10 cellular contexts compared by ENCODE assay signal in genomic region chr12:112664569-112664968, GRCh38.
DNase-seq lines count a peak whose midpoint lies in the region; ATAC-seq and TF ChIP-seq lines count a peak whose summit lies in the region.
"Had no signal": no experiment of that assay in that cellular context is flagged by ENCODE, and none has a peak within 500 bp of the region (broad histone marks: within the 10 kb centered on the region; RNA-seq: fewer than 3 reads in every experiment).

No MANE protein-coding gene starts in this region.

- TF ChIP-seq POLR2A in vagina (IDR thresholded peaks at IDR 0.05) = no peak

- no peaks in the 10 kb centered on the region for H3K4me1 ChIP-seq in Karpas-422 (ENCODE audit: low read length)
- H3K4me1 ChIP-seq in adipocyte (ENCODE audit: control insufficient read depth, insufficient read depth, low read length) = no peaks in the 10 kb centered on the region
- no peaks in the 10 kb centered on the region for H3K4me1 ChIP-seq in heart right ventricle
- no peaks in the 10 kb centered on the region for H3K4me1 ChIP-seq in vagina

- TF ChIP-seq CTCF in heart right ventricle (IDR thresholded peaks at IDR 0.05) = no peak
- TF ChIP-seq CTCF in vagina (IDR thresholded peaks at IDR 0.05) = no peak

- H3K9me3 ChIP-seq in Karpas-422 (ENCODE audit: low read length) (no peaks in the 10 kb centered on the region), adipocyte (ENCODE audit: control insufficient read depth, low read length) (no peaks in the 10 kb centered on the region), heart right ventricle (no peaks in the 10 kb centered on the region), vagina (no peaks in the 10 kb centered on the region)

- H3K9ac ChIP-seq in Karpas-422 (ENCODE audit: low read length) (no peak overlapping the region), adipocyte (ENCODE audit: low read length) (no peak overlapping the region)

- no peaks in the 10 kb centered on the region for H3K79me2 ChIP-seq in Karpas-422 (ENCODE audit: low read length)

- ATAC-seq in heart right ventricle = no peak

- H3K9me2 ChIP-seq in Karpas-422 (replicated peaks; ENCODE audit: insufficient read depth, low read length) = no peaks in the 10 kb centered on the region

- H3K36me3 ChIP-seq in Karpas-422 (ENCODE audit: insufficient read depth, low read length) (no peaks in the 10 kb centered on the region), adipocyte (ENCODE audit: control insufficient read depth, insufficient read depth, low read length, severe bottlenecking) (no peaks in the 10 kb centered on the region), heart right ventricle (no peaks in the 10 kb centered on the region), vagina (no peaks in the 10 kb centered on the region)

- DNase-seq in activated T-cell treated with anti-CD3 and anti-CD28 coated beads, Interleukin-2, amount 50 U/mL, for 48 hours = peak; percentile 18 to 19
- DNase-seq in activated T-cell treated with anti-CD3 and anti-CD28 coated beads, Interleukin-2, amount 50 U/mL, for 1 hour = no peak
- DNase-seq in Karpas-422 (peak; percentile 46), adipocyte (ENCODE audit: low read depth) (peak; percentile 4), myocyte (ENCODE audit: low read depth) (peak; percentile 5), NCI-H2029 (lab: John Stamatoyannopoulos, UW) (no peak), heart right ventricle (no peak), vagina (ENCODE audit: extremely low spot score in 2 of 2) (no peak)
- DNase-seq: dorsolateral prefrontal cortex, NCI-H2081 treated with DMSO at 0.1 percent for 48 hours had no signal

- H3K27me3 ChIP-seq in Karpas-422 (ENCODE audit: low read length) = no peaks in the 10 kb centered on the region
- H3K27me3 ChIP-seq in adipocyte (replicated peaks; ENCODE audit: control insufficient read depth, insufficient read depth, low read length) = peaks cover 6% of the 10 kb centered on the region
- H3K27me3 ChIP-seq in heart right ventricle = peaks cover 0 to 56% (median 16%) of the 10 kb centered on the region in 7 donors
- H3K27me3 ChIP-seq in vagina = no peaks in the 10 kb centered on the region

- intact Hi-C loops in heart right ventricle (cut with DNase I) = no loop called here
- intact Hi-C loops in vagina (cut with DNase I) = no loop called here

- no peak overlapping the region for H3K4me2 ChIP-seq in Karpas-422 (ENCODE audit: low read depth, low read length, poor library complexity, severe bottlenecking)

- WGBS in heart right ventricle, 2 donors = 27% methylated on average over 8 of the region's 8 CpGs

- H2AFZ ChIP-seq in Karpas-422 (ENCODE audit: low read length) = no peak overlapping the region

- H3K27ac ChIP-seq in Karpas-422 (ENCODE audit: low read length) (no peak overlapping the region), heart right ventricle (no peak overlapping the region), vagina (no peak overlapping the region)
- H3K27ac ChIP-seq: dorsolateral prefrontal cortex had no signal

- no peaks in the 10 kb centered on the region for H4K20me1 ChIP-seq in Karpas-422 (ENCODE audit: insufficient read depth, low read depth, low read length)

- H3K4me3 ChIP-seq in Karpas-422 (ENCODE audit: low read length) (no peak overlapping the region), adipocyte (ENCODE audit: low read length) (no peak overlapping the region), heart right ventricle (no peak overlapping the region), vagina (no peak overlapping the region)
- H3K4me3 ChIP-seq: dorsolateral prefrontal cortex had no signal

Comparison
In these comparisons a context has a peak if more than half of its experiments do, and no peak if none do; other contexts are left out.
1. DNase-seq: peak in activated T-cell treated with anti-CD3 and anti-CD28 coated beads, Interleukin-2, amount 50 U/mL, for 48 hours (2 of 2), Karpas-422 (single experiment), adipocyte (single experiment) and myocyte (single experiment); none in activated T-cell treated with anti-CD3 and anti-CD28 coated beads, Interleukin-2, amount 50 U/mL, for 1 hour (single experiment), NCI-H2029 (single experiment), heart right ventricle (0 of 2) and vagina (0 of 2).